ENCODE assay signal across 14 cellular contexts in genomic region chr9:110650261-110650660, GRCh38. TPM values are rescaled to one million over a fixed set of nuclear protein-coding genes. Genes with fewer than 3 reads are reported as not detected.
A peak's percentile ranks its signal among the peaks of the same experiment; 100 is the strongest.
DNase-seq lines count a peak whose midpoint lies in the region; ATAC-seq and TF ChIP-seq lines count a peak whose summit lies in the region.
"Had no signal": no experiment of that assay in that cellular context is flagged by ENCODE, and none has a peak within 500 bp of the region (broad histone marks: within the 10 kb centered on the region; RNA-seq: fewer than 3 reads in every experiment).

No MANE protein-coding gene starts in this region.

- peak; percentile 45 for ATAC-seq in left ventricle myocardium superior
- no peak for ATAC-seq in right cardiac atrium
- ATAC-seq in GM18520 (IDR thresholded peaks at IDR 0.05; ENCODE audit: unreplicated experiment), result no peak
- ATAC-seq in HG03442 (IDR thresholded peaks at IDR 0.05; ENCODE audit: unreplicated experiment), result no peak
- ATAC-seq: K562, right lobe of liver had no signal

- H3K9me3 ChIP-seq in right cardiac atrium (ENCODE audit: control insufficient read depth, low read length) (no peaks in the 10 kb centered on the region), osteoblast (ENCODE audit: low read depth, low read length) (no peaks in the 10 kb centered on the region)
- H3K9me3 ChIP-seq: heart right ventricle, right lobe of liver had no signal

- H3K4me2 ChIP-seq in osteoblast (ENCODE audit: insufficient read depth, low read length), result peak overlapping the region; percentile 12

- H3K27me3 Mint-ChIP-seq in activated CD4-positive, alpha-beta memory T cell treated with anti-CD3 and anti-CD28 coated beads for 36 hours, result no peaks in the 10 kb centered on the region
- H3K27me3 Mint-ChIP-seq: activated T-cell treated with anti-CD3 and anti-CD28 coated beads, Interleukin-2, amount 50 U/mL, for 24 hours had no signal

- CTCF ChIA-PET in activated CD4-positive, alpha-beta memory T cell treated with anti-CD3 and anti-CD28 coated beads for 36 hours (lab: Charles Lee), result no interaction called here

- DNase-seq in left ventricle myocardium superior (no peak), right cardiac atrium (no peak), dorsolateral prefrontal cortex (no peak), osteoblast (ENCODE audit: insufficient read length, low spot score, missing footprints) (no peak), NCI-H1105 (lab: John Stamatoyannopoulos, UW) (no peak)
- no peak for DNase-seq in activated CD4-positive, alpha-beta memory T cell treated with anti-CD3 and anti-CD28 coated beads for 36 hours
- DNase-seq: activated T-cell treated with anti-CD3 and anti-CD28 coated beads, Interleukin-2, amount 50 U/mL, for 24 hours; heart right ventricle; mesendoderm; NCI-H2171; right lobe of liver had no signal

- H3K4me3 ChIP-seq in right cardiac atrium (ENCODE audit: low read length) (no peak overlapping the region), dorsolateral prefrontal cortex (peak overlapping the region in 5 of 59 donors; percentile 18 to 51 (median 40)), osteoblast (ENCODE audit: insufficient read depth, low read length) (no peak overlapping the region)
- H3K4me3 ChIP-seq: heart right ventricle, K562, right lobe of liver had no signal

- POLR2A ChIA-PET in activated CD4-positive, alpha-beta memory T cell treated with anti-CD3 and anti-CD28 coated beads for 36 hours (lab: Charles Lee), result no interaction called here

- no peaks in the 10 kb centered on the region for H3K79me2 ChIP-seq in osteoblast (ENCODE audit: insufficient read depth, low read length)

- H3K4me1 ChIP-seq in right cardiac atrium (ENCODE audit: control insufficient read depth, insufficient read depth, low read length) (no peaks in the 10 kb centered on the region), osteoblast (ENCODE audit: insufficient read depth, low read length) (peaks cover 25% of the 10 kb centered on the region)
- H3K4me1 ChIP-seq: right lobe of liver had no signal

- no peak overlapping the region for H3K4me3 Mint-ChIP-seq in activated CD4-positive, alpha-beta memory T cell treated with anti-CD3 and anti-CD28 coated beads for 36 hours
- H3K4me3 Mint-ChIP-seq: activated T-cell treated with anti-CD3 and anti-CD28 coated beads, Interleukin-2, amount 50 U/mL, for 24 hours had no signal

- WGBS in right cardiac atrium, result 82% methylated on average over 3 of the region's 3 CpGs

- H3K4me1 Mint-ChIP-seq in activated CD4-positive, alpha-beta memory T cell treated with anti-CD3 and anti-CD28 coated beads for 36 hours (ENCODE audit: low read depth), result no peaks in the 10 kb centered on the region

- TF ChIP-seq CTCF in dorsolateral prefrontal cortex (IDR thresholded peaks at IDR 0.05 in 54 of 56, conservative IDR thresholded peaks at IDR 0.05 in 2 of 56; ENCODE audit: low read depth in 1 of 56, partially characterized antibody in 56 of 56) (no peak), osteoblast (IDR thresholded peaks at IDR 0.05; ENCODE audit: extremely low read depth, low read depth, low read length) (no peak)

- H3K27me3 ChIP-seq in right cardiac atrium (ENCODE audit: control insufficient read depth, insufficient read depth) (no peaks in the 10 kb centered on the region), dorsolateral prefrontal cortex (no peaks in the 10 kb centered on the region), osteoblast (ENCODE audit: insufficient read depth, low read length) (no peaks in the 10 kb centered on the region)
- H3K27me3 ChIP-seq: heart right ventricle, right lobe of liver had no signal

- H4K20me1 ChIP-seq in osteoblast (ENCODE audit: insufficient read depth, low read length), result no peaks in the 10 kb centered on the region

- H2AFZ ChIP-seq in osteoblast (ENCODE audit: low read length), result no peak overlapping the region

- intact Hi-C loops in left ventricle myocardium superior (cut with micrococcal nuclease), result no loop called here
- intact Hi-C loops in right cardiac atrium (cut with DNase I), result no loop called here
- intact Hi-C loops in dorsolateral prefrontal cortex (cut with DNase I), result loop anchor here (2.0 to 10.0 kb wide), 5 partner anchors 117 to 647 kb away; partner anchors contain the start of gene LPAR1 (in 1 of the 2)
- intact Hi-C loops in activated CD4-positive, alpha-beta memory T cell treated with anti-CD3 and anti-CD28 coated beads for 36 hours (cut with micrococcal nuclease), result no loop called here

- H3K9me3 Mint-ChIP-seq in activated CD4-positive, alpha-beta memory T cell treated with anti-CD3 and anti-CD28 coated beads for 36 hours, result no peaks in the 10 kb centered on the region
- H3K9me3 Mint-ChIP-seq: activated T-cell treated with anti-CD3 and anti-CD28 coated beads, Interleukin-2, amount 50 U/mL, for 24 hours had no signal

- no peaks in the 10 kb centered on the region for H3K36me3 ChIP-seq in osteoblast (ENCODE audit: insufficient read depth, low read length)
- H3K36me3 ChIP-seq: heart right ventricle, right lobe of liver had no signal

- H3K27ac ChIP-seq in right cardiac atrium (ENCODE audit: low read length), result no peak overlapping the region
- H3K27ac ChIP-seq in dorsolateral prefrontal cortex, result peak overlapping the region; percentile 33 to 98 (median 91)
- peak overlapping the region; percentile 93 for H3K27ac ChIP-seq in osteoblast (ENCODE audit: low read depth, low read length)
- H3K27ac ChIP-seq: right lobe of liver had no signal

- H3K27ac Mint-ChIP-seq in activated CD4-positive, alpha-beta memory T cell treated with anti-CD3 and anti-CD28 coated beads for 36 hours, result no peak overlapping the region
- H3K27ac Mint-ChIP-seq: activated T-cell treated with anti-CD3 and anti-CD28 coated beads, Interleukin-2, amount 50 U/mL, for 24 hours had no signal

- no peaks in the 10 kb centered on the region for H3K36me3 Mint-ChIP-seq in activated CD4-positive, alpha-beta memory T cell treated with anti-CD3 and anti-CD28 coated beads for 36 hours

RNA-seq across cellular contexts. Expression of gene MUSK, which starts 18.3 kb away (rescaled TPM):
- 1.3 TPM for total RNA-seq in left ventricle myocardium superior
- 1 to 10 TPM; 4.4 to 6.4 (median 4.7) TPM for total RNA-seq in right cardiac atrium
- 0.86 TPM for polyA plus RNA-seq in right cardiac atrium
- total RNA-seq in dorsolateral prefrontal cortex, result 1 to 10 TPM in 7 of 120 experiments, under 1 TPM in 52, not detected in 61; 0.13 to 2.2 (median 0.39) TPM
- under 0.01 TPM in 1 of 2 replicates, not detected in the other for total RNA-seq in osteoblast
- total RNA-seq in activated CD4-positive, alpha-beta memory T cell treated with anti-CD3 and anti-CD28 coated beads for 36 hours, result not detected
- total RNA-seq: K562 had no signal
- polyA plus RNA-seq: K562 had no signal

Comparison
In these comparisons a context has a peak if more than half of its experiments do, and no peak if none do; other contexts are left out.
1. intact Hi-C loops: an anchor here in dorsolateral prefrontal cortex (2.0 to 10.0 kb wide); none called in left ventricle myocardium superior, right cardiac atrium and activated CD4-positive, alpha-beta memory T cell treated with anti-CD3 and anti-CD28 coated beads for 36 hours.